ENCODE assay signal across 24 cellular contexts in genomic region chr13:42591602-42592001, GRCh38. TPM values are rescaled to one million over a fixed set of nuclear protein-coding genes. Genes with fewer than 3 reads are reported as not detected.
"Had no signal": no experiment of that assay in that cellular context is flagged by ENCODE, and none has a peak within 500 bp of the region (broad histone marks: within the 10 kb centered on the region; RNA-seq: fewer than 3 reads in every experiment).

No MANE protein-coding gene starts in this region.

- H3K27me3 Mint-ChIP-seq: activated CD4-positive, alpha-beta memory T cell treated with anti-CD3 and anti-CD28 coated beads for 36 hours; activated CD4-positive, alpha-beta T cell treated with anti-CD3 and anti-CD28 coated beads, Interleukin-2, amount 10 ng/mL, durations not matched to agents 7 days and 5 days had no signal

- DNase-seq: activated B cell treated with CpG ODN at 0.5 μM for 24 hours; activated CD4-positive, alpha-beta memory T cell treated with anti-CD3 and anti-CD28 coated beads for 36 hours; activated CD4-positive, alpha-beta T cell treated with anti-CD3 and anti-CD28 coated beads, Interleukin-2, amount 10 ng/mL, durations not matched to agents 7 days and 5 days; activated CD8-positive, alpha-beta memory T cell treated with anti-CD3 and anti-CD28 coated beads for 24 hours; activated effector memory CD4-positive, alpha-beta T cell treated with anti-CD3 and anti-CD28 coated beads, Interleukin-2, amount 50 U/mL, for 16 hours; activated naive CD4-positive, alpha-beta T cell treated with Interleukin-2 at 50 U/mL for 16 hours; activated naive CD8-positive, alpha-beta T cell treated with anti-CD3 and anti-CD28 coated beads for 36 hours; activated T-cell treated with anti-CD3 and anti-CD28 coated beads, Interleukin-2, amount 50 U/mL, for 4 hours; anterior cingulate cortex; caudate nucleus; Karpas-422; NCI-H1105 treated with DMSO at 0.1 percent for 48 hours; NCI-H1436 treated with DMSO at 0.1 percent for 48 hours; NCI-H187 treated with DMSO at 0.1 percent for 48 hours; NCI-H2081 treated with DMSO at 0.1 percent for 48 hours; NCI-H446; NCI-H524; PC-3; SHP77 treated with DMSO at 0.1 percent for 48 hours; T-helper 9 cell had no signal

- H3K9me3 Mint-ChIP-seq: activated B cell treated with CpG ODN at 0.5 μM for 24 hours; activated CD4-positive, alpha-beta memory T cell treated with anti-CD3 and anti-CD28 coated beads for 36 hours; activated CD4-positive, alpha-beta T cell treated with anti-CD3 and anti-CD28 coated beads, Interleukin-2, amount 10 ng/mL, durations not matched to agents 7 days and 5 days; activated naive CD8-positive, alpha-beta T cell treated with anti-CD3 and anti-CD28 coated beads for 36 hours; activated T-cell treated with anti-CD3 and anti-CD28 coated beads, Interleukin-2, amount 50 U/mL, for 4 hours; T-helper 1 cell treated with Interleukin-12 subunit alpha and Interleukin-12 subunit beta and Interleukin-4 antibody, amounts not matched to agents 30 μg/mL and 1 μg/mL, for 36 hours had no signal

- H3K4me3 Mint-ChIP-seq: activated B cell treated with CpG ODN at 0.5 μM for 24 hours; activated CD4-positive, alpha-beta memory T cell treated with anti-CD3 and anti-CD28 coated beads for 36 hours; activated CD4-positive, alpha-beta T cell treated with anti-CD3 and anti-CD28 coated beads, Interleukin-2, amount 10 ng/mL, durations not matched to agents 7 days and 5 days; activated naive CD8-positive, alpha-beta T cell treated with anti-CD3 and anti-CD28 coated beads for 36 hours; activated T-cell treated with anti-CD3 and anti-CD28 coated beads, Interleukin-2, amount 50 U/mL, for 4 hours; T-helper 1 cell treated with Interleukin-12 subunit alpha and Interleukin-12 subunit beta and Interleukin-4 antibody, amounts not matched to agents 30 μg/mL and 1 μg/mL, for 36 hours had no signal

- H3K27ac Mint-ChIP-seq: activated B cell treated with CpG ODN at 0.5 μM for 24 hours; activated CD4-positive, alpha-beta memory T cell treated with anti-CD3 and anti-CD28 coated beads for 36 hours; activated CD4-positive, alpha-beta T cell treated with anti-CD3 and anti-CD28 coated beads, Interleukin-2, amount 10 ng/mL, durations not matched to agents 7 days and 5 days; activated naive CD8-positive, alpha-beta T cell treated with anti-CD3 and anti-CD28 coated beads for 36 hours; T-helper 1 cell treated with Interleukin-12 subunit alpha and Interleukin-12 subunit beta and Interleukin-4 antibody, amounts not matched to agents 30 μg/mL and 1 μg/mL, for 36 hours had no signal

- H3K36me3 Mint-ChIP-seq: activated CD4-positive, alpha-beta memory T cell treated with anti-CD3 and anti-CD28 coated beads for 36 hours; activated naive CD8-positive, alpha-beta T cell treated with anti-CD3 and anti-CD28 coated beads for 36 hours had no signal

- ATAC-seq: activated T-cell treated with anti-CD3 and anti-CD28 coated beads, Interleukin-2, amount 50 U/mL, for 4 hours; PC-3 had no signal

- H3K4me1 Mint-ChIP-seq: activated B cell treated with CpG ODN at 0.5 μM for 24 hours had no signal

- FAIRE-seq: RCC 7860 had no signal

RNA-seq across cellular contexts. Expression of gene TNFSF11, which starts 17.6 kb away (rescaled TPM):
- total RNA-seq: cerebellum, PC-3, SK-MEL-5 had no signal
